2 cellular contexts compared by ENCODE assay signal in the genomic region with DNA sequence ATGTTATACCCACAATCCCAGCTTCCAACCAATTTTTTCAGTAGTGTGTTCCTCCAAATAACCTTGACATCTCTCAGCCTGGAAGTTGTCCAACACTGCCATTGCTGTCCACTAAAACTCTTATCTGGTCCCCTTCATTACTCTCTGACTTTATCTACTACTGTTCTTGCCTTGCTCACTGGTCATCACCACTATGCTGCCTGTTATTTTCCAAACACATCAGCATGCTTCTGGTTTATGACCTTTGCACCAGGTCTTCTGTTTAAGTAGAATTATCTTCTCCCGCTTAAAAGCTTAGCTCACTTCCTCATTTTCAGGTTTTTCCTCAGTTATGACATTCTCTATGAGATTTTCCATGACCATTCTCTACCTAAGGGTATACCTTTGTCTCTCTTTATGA.
TF ChIP-seq lines count a peak whose summit lies in the region.

No MANE protein-coding gene starts in this region.

TF ChIP-seq in GM12891, 5 proteins besides CTCF, POLR2A, EP300 and RAD21:
- TF ChIP-seq POU2F2 (IDR thresholded peaks at IDR 0.05; ENCODE audit: low read depth, low read length): no peak
- TF ChIP-seq PAX5 (IDR thresholded peaks at IDR 0.05; ENCODE audit: insufficient read depth, low read length, severe bottlenecking): no peak
- TF ChIP-seq SPI1 (IDR thresholded peaks at IDR 0.05; ENCODE audit: low read depth, low read length): peak; percentile 62

TF ChIP-seq in K562, 482 proteins besides CTCF, POLR2A, EP300 and RAD21 (continues in another document):
- TF ChIP-seq NR1H2 (CRISPR knock-in tag; IDR thresholded peaks at IDR 0.05) (no peak), ERF (CRISPR knock-in tag; IDR thresholded peaks at IDR 0.05) (no peak), DACH1 (IDR thresholded peaks at IDR 0.05; ENCODE audit: partially characterized antibody) (no peak), TOE1 (IDR thresholded peaks at IDR 0.05; ENCODE audit: borderline replicate concordance) (no peak), TOE1 (CRISPR knock-in tag; IDR thresholded peaks at IDR 0.05; ENCODE audit: borderline replicate concordance, low read depth) (no peak), NFATC3 (IDR thresholded peaks at IDR 0.05) (peak; percentile 78; the same call in 1 of the 2 replicates), POLR3G (IDR thresholded peaks at IDR 0.05; ENCODE audit: extremely low read depth, insufficient read length, insufficient replicate concordance) (no peak), MAFG (tag; conservative IDR thresholded peaks at IDR 0.05) (no peak), ZBTB17 (CRISPR knock-in tag; IDR thresholded peaks at IDR 0.05) (no peak), NR2C1 (IDR thresholded peaks at IDR 0.05) (peak; percentile 93), NR2C1 (tag; IDR thresholded peaks at IDR 0.05) (peak; percentile 94), NFIC (IDR thresholded peaks at IDR 0.05) (peak; percentile 95), MTA1 (IDR thresholded peaks at IDR 0.05; ENCODE audit: borderline replicate concordance) (peak; percentile 74; the same call in 1 of the 2 replicates), ADNP (tag; IDR thresholded peaks at IDR 0.05) (peak; percentile 71; the same call in 1 of the 2 replicates), CHD4 (IDR thresholded peaks at IDR 0.05; ENCODE audit: insufficient read depth, insufficient replicate concordance, low read depth, low read length, poor library complexity, severe bottlenecking) (no peak), NFE2 (IDR thresholded peaks at IDR 0.05; ENCODE audit: low read depth) (peak; percentile 20; the same call in 1 of the 2 replicates), TAF1 (IDR thresholded peaks at IDR 0.05; ENCODE audit: control insufficient read depth, extremely low read depth, insufficient read depth, low read length, severe bottlenecking) (no peak), TAF9B (IDR thresholded peaks at IDR 0.05; ENCODE audit: partially characterized antibody) (peak; percentile 39), RFX5 (IDR thresholded peaks at IDR 0.05; ENCODE audit: low read depth, low read length) (no peak), SMARCC2 (IDR thresholded peaks at IDR 0.05; ENCODE audit: low read depth) (peak; percentile 78; the same call in 1 of the 2 replicates), ESRRA (IDR thresholded peaks at IDR 0.05; ENCODE audit: borderline replicate concordance, low read depth) (peak; percentile 94), TEAD4 (IDR thresholded peaks at IDR 0.05; ENCODE audit: low read length) (peak; percentile 92), TEAD4 (CRISPR knock-in tag; IDR thresholded peaks at IDR 0.05; ENCODE audit: borderline replicate concordance) (no peak), BMI1 (IDR thresholded peaks at IDR 0.05; ENCODE audit: low read length) (no peak), CREM (IDR thresholded peaks at IDR 0.05; ENCODE audit: low read depth) (peak; percentile 60), TEAD1 (CRISPR knock-in tag; IDR thresholded peaks at IDR 0.05) (no peak), NELFE (IDR thresholded peaks at IDR 0.05; ENCODE audit: insufficient read depth, insufficient read length) (no peak), ZNF79 (CRISPR knock-in tag; IDR thresholded peaks at IDR 0.05; ENCODE audit: low read depth) (no peak), NFYB (IDR thresholded peaks at IDR 0.05; ENCODE audit: extremely low read depth, insufficient read length) (no peak), TAF15 (IDR thresholded peaks at IDR 0.05; ENCODE audit: low read depth, low read length) (no peak), ZNF175 (CRISPR knock-in tag; IDR thresholded peaks at IDR 0.05; ENCODE audit: low read depth) (no peak), PYGO2 (tag; IDR thresholded peaks at IDR 0.05) (no peak), THRAP3 (IDR thresholded peaks at IDR 0.05; ENCODE audit: borderline replicate concordance) (no peak), MCM3 (IDR thresholded peaks at IDR 0.05) (no peak), GATAD2B (IDR thresholded peaks at IDR 0.05; ENCODE audit: borderline replicate concordance) (peak; percentile 63; the same call in 1 of the 2 replicates), SMARCB1 (IDR thresholded peaks at IDR 0.05; ENCODE audit: insufficient read length, low read depth) (no peak), PML (IDR thresholded peaks at IDR 0.05; ENCODE audit: low read length) (peak; percentile 78), ZNF239 (CRISPR knock-in tag; IDR thresholded peaks at IDR 0.05) (no peak), PHB (CRISPR knock-in tag; IDR thresholded peaks at IDR 0.05) (no peak), HDAC6 (IDR thresholded peaks at IDR 0.05; ENCODE audit: low read depth, low read length) (no peak), ZNF444 (CRISPR knock-in tag; IDR thresholded peaks at IDR 0.05) (no peak), ZNF3 (CRISPR knock-in tag; IDR thresholded peaks at IDR 0.05) (no peak), ZEB2 (IDR thresholded peaks at IDR 0.05) (peak; percentile 68), ZNF780A (CRISPR knock-in tag; IDR thresholded peaks at IDR 0.05) (no peak), SRSF9 (IDR thresholded peaks at IDR 0.05; ENCODE audit: borderline replicate concordance, low read depth, low read length) (no peak), ZSCAN32 (CRISPR knock-in tag; IDR thresholded peaks at IDR 0.05) (no peak), IRF2 (CRISPR knock-in tag; IDR thresholded peaks at IDR 0.05) (no peak), RAD51 (IDR thresholded peaks at IDR 0.05; ENCODE audit: borderline replicate concordance, low read depth) (0 out of 2 replicates have a peak, but pooled peaks have one; percentile 13), CBX8 (IDR thresholded peaks at IDR 0.05; ENCODE audit: borderline replicate concordance, extremely low read depth, low read depth, low read length, poor library complexity, severe bottlenecking) (no peak), ETV1 (tag; conservative IDR thresholded peaks at IDR 0.05; ENCODE audit: low read depth) (no peak), SRSF3 (IDR thresholded peaks at IDR 0.05; ENCODE audit: insufficient read depth, low read length) (no peak), BCOR (IDR thresholded peaks at IDR 0.05) (peak; percentile 66), HDAC8 (tag; IDR thresholded peaks at IDR 0.05) (no peak)
- TF ChIP-seq, protein P1, sequence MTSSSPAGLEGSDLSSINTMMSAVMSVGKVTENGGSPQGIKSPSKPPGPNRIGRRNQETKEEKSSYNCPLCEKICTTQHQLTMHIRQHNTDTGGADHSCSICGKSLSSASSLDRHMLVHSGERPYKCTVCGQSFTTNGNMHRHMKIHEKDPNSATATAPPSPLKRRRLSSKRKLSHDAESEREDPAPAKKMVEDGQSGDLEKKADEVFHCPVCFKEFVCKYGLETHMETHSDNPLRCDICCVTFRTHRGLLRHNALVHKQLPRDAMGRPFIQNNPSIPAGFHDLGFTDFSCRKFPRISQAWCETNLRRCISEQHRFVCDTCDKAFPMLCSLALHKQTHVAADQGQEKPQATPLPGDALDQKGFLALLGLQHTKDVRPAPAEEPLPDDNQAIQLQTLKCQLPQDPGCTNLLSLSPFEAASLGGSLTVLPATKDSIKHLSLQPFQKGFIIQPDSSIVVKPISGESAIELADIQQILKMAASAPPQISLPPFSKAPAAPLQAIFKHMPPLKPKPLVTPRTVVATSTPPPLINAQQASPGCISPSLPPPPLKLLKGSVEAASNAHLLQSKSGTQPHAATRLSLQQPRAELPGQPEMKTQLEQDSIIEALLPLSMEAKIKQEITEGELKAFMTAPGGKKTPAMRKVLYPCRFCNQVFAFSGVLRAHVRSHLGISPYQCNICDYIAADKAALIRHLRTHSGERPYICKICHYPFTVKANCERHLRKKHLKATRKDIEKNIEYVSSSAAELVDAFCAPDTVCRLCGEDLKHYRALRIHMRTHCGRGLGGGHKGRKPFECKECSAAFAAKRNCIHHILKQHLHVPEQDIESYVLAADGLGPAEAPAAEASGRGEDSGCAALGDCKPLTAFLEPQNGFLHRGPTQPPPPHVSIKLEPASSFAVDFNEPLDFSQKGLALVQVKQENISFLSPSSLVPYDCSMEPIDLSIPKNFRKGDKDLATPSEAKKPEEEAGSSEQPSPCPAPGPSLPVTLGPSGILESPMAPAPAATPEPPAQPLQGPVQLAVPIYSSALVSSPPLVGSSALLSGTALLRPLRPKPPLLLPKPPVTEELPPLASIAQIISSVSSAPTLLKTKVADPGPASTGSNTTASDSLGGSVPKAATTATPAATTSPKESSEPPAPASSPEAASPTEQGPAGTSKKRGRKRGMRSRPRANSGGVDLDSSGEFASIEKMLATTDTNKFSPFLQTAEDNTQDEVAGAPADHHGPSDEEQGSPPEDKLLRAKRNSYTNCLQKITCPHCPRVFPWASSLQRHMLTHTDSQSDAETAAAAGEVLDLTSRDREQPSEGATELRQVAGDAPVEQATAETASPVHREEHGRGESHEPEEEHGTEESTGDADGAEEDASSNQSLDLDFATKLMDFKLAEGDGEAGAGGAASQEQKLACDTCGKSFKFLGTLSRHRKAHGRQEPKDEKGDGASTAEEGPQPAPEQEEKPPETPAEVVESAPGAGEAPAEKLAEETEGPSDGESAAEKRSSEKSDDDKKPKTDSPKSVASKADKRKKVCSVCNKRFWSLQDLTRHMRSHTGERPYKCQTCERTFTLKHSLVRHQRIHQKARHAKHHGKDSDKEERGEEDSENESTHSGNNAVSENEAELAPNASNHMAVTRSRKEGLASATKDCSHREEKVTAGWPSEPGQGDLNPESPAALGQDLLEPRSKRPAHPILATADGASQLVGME (CRISPR knock-in tag; IDR thresholded peaks at IDR 0.05): no peak
- TF ChIP-seq, protein P2, sequence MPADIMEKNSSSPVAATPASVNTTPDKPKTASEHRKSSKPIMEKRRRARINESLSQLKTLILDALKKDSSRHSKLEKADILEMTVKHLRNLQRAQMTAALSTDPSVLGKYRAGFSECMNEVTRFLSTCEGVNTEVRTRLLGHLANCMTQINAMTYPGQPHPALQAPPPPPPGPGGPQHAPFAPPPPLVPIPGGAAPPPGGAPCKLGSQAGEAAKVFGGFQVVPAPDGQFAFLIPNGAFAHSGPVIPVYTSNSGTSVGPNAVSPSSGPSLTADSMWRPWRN (IDR thresholded peaks at IDR 0.05; ENCODE audit: low read depth): peak; percentile 64
- TF ChIP-seq, protein P3, sequence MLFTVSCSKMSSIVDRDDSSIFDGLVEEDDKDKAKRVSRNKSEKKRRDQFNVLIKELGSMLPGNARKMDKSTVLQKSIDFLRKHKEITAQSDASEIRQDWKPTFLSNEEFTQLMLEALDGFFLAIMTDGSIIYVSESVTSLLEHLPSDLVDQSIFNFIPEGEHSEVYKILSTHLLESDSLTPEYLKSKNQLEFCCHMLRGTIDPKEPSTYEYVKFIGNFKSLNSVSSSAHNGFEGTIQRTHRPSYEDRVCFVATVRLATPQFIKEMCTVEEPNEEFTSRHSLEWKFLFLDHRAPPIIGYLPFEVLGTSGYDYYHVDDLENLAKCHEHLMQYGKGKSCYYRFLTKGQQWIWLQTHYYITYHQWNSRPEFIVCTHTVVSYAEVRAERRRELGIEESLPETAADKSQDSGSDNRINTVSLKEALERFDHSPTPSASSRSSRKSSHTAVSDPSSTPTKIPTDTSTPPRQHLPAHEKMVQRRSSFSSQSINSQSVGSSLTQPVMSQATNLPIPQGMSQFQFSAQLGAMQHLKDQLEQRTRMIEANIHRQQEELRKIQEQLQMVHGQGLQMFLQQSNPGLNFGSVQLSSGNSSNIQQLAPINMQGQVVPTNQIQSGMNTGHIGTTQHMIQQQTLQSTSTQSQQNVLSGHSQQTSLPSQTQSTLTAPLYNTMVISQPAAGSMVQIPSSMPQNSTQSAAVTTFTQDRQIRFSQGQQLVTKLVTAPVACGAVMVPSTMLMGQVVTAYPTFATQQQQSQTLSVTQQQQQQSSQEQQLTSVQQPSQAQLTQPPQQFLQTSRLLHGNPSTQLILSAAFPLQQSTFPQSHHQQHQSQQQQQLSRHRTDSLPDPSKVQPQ (CRISPR knock-in tag; IDR thresholded peaks at IDR 0.05; ENCODE audit: borderline replicate concordance): no peak
- TF ChIP-seq, protein P4, sequence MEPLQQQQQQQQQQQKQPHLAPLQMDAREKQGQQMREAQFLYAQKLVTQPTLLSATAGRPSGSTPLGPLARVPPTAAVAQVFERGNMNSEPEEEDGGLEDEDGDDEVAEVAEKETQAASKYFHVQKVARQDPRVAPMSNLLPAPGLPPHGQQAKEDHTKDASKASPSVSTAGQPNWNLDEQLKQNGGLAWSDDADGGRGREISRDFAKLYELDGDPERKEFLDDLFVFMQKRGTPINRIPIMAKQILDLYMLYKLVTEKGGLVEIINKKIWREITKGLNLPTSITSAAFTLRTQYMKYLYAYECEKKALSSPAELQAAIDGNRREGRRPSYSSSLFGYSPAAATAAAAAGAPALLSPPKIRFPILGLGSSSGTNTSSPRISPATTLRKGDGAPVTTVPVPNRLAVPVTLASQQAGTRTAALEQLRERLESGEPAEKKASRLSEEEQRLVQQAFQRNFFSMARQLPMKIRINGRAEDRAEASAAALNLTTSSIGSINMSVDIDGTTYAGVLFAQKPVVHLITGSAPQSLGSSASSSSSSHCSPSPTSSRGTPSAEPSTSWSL (CRISPR knock-in tag; IDR thresholded peaks at IDR 0.05; ENCODE audit: borderline replicate concordance): no peak
- TF ChIP-seq, protein P5, sequence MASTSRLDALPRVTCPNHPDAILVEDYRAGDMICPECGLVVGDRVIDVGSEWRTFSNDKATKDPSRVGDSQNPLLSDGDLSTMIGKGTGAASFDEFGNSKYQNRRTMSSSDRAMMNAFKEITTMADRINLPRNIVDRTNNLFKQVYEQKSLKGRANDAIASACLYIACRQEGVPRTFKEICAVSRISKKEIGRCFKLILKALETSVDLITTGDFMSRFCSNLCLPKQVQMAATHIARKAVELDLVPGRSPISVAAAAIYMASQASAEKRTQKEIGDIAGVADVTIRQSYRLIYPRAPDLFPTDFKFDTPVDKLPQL (IDR thresholded peaks at IDR 0.05; ENCODE audit: extremely low read depth, insufficient read length): no peak
- TF ChIP-seq, protein P6, sequence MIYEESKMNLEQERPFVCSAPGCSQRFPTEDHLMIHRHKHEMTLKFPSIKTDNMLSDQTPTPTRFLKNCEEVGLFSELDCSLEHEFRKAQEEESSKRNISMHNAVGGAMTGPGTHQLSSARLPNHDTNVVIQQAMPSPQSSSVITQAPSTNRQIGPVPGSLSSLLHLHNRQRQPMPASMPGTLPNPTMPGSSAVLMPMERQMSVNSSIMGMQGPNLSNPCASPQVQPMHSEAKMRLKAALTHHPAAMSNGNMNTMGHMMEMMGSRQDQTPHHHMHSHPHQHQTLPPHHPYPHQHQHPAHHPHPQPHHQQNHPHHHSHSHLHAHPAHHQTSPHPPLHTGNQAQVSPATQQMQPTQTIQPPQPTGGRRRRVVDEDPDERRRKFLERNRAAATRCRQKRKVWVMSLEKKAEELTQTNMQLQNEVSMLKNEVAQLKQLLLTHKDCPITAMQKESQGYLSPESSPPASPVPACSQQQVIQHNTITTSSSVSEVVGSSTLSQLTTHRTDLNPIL (CRISPR knock-in tag; IDR thresholded peaks at IDR 0.05): no peak
- TF ChIP-seq, protein P7, sequence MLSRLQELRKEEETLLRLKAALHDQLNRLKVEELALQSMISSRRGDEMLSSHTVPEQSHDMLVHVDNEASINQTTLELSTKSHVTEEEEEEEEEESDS (CRISPR knock-in tag; IDR thresholded peaks at IDR 0.05): no peak
- TF ChIP-seq, protein P8, sequence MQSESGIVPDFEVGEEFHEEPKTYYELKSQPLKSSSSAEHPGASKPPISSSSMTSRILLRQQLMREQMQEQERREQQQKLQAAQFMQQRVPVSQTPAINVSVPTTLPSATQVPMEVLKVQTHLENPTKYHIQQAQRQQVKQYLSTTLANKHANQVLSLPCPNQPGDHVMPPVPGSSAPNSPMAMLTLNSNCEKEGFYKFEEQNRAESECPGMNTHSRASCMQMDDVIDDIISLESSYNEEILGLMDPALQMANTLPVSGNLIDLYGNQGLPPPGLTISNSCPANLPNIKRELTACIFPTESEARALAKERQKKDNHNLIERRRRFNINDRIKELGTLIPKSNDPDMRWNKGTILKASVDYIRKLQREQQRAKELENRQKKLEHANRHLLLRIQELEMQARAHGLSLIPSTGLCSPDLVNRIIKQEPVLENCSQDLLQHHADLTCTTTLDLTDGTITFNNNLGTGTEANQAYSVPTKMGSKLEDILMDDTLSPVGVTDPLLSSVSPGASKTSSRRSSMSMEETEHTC (IDR thresholded peaks at IDR 0.05): no peak
